ENCODE assay signal across 25 cellular contexts in genomic region chr21:31879251-31879650, GRCh38. TPM values are rescaled to one million over a fixed set of nuclear protein-coding genes. Genes with fewer than 3 reads are reported as not detected.
DNase-seq lines count a peak whose midpoint lies in the region; ATAC-seq and TF ChIP-seq lines count a peak whose summit lies in the region.
"Had no signal": no experiment of that assay in that cellular context is flagged by ENCODE, and none has a peak within 500 bp of the region (broad histone marks: within the 10 kb centered on the region; RNA-seq: fewer than 3 reads in every experiment).

No MANE protein-coding gene starts in this region.

- peaks cover 63% of the 10 kb centered on the region for H3K79me2 ChIP-seq in GM23338 (replicated peaks; ENCODE audit: insufficient read depth)

- H3K9me2 ChIP-seq in GM23338 (ENCODE audit: insufficient read depth): 0 out of 2 replicates have a peak, but pooled peaks cover 2% of the 10 kb centered on the region

- H3K27me3 Mint-ChIP-seq in GM23338 (ENCODE audit: insufficient read depth, low read depth, poor library complexity) (peaks cover 18% of the 10 kb centered on the region), nephron progenitor cell (ENCODE audit: low read depth, poor library complexity) (peaks cover 5% of the 10 kb centered on the region)
- H3K27me3 Mint-ChIP-seq: type B pancreatic cell had no signal

- H3F3A ChIP-seq in GM23338 (replicated peaks; ENCODE audit: low read depth): no peaks in the 10 kb centered on the region; the same call in 1 of the 2 replicates

- no peaks in the 10 kb centered on the region for H3K36me3 ChIP-seq in GM23338 (ENCODE audit: insufficient read depth)
- H3K36me3 ChIP-seq: HAP-1, sigmoid colon had no signal

- H3K9me3 Mint-ChIP-seq in GM23338 (peaks cover 4% of the 10 kb centered on the region; the same call in 1 of the 3 replicates), nephron progenitor cell (peaks cover 21% of the 10 kb centered on the region)
- H3K9me3 Mint-ChIP-seq: activated naive CD4-positive, alpha-beta T cell treated with anti-CD3 and anti-CD28 coated beads for 36 hours; type B pancreatic cell had no signal

- H3K27ac ChIP-seq in GM23338 (ENCODE audit: low read depth): no peak overlapping the region
- H3K27ac ChIP-seq in foreskin keratinocyte: no peak overlapping the region

- TF ChIP-seq CTCF in GM23338 (conservative IDR thresholded peaks at IDR 0.05; ENCODE audit: low read depth in 2 of 2) (no peak), foreskin keratinocyte (conservative IDR thresholded peaks at IDR 0.05) (no peak), nephron progenitor cell (IDR thresholded peaks at IDR 0.05) (no peak), GM13976 (IDR thresholded peaks at IDR 0.05; ENCODE audit: borderline replicate concordance, control extremely low read depth, extremely low read depth, insufficient read depth, missing control alignments) (no peak)

- H3K4me1 Mint-ChIP-seq in GM23338 (peaks cover 26% of the 10 kb centered on the region), nephron progenitor cell (peaks cover 69% of the 10 kb centered on the region)

- no peak for ATAC-seq in GM23338
- peak; percentile 79 for ATAC-seq in foreskin keratinocyte
- ATAC-seq in HG03196 (IDR thresholded peaks at IDR 0.05; ENCODE audit: unreplicated experiment): no peak
- ATAC-seq in GM21737 (IDR thresholded peaks at IDR 0.05; ENCODE audit: unreplicated experiment): no peak
- ATAC-seq: T-cell had no signal

- H3K4me3 Mint-ChIP-seq in GM23338 (no peak overlapping the region), nephron progenitor cell (peak overlapping the region; percentile 2)
- H3K4me3 Mint-ChIP-seq: activated naive CD4-positive, alpha-beta T cell treated with anti-CD3 and anti-CD28 coated beads for 36 hours; T-cell; type B pancreatic cell had no signal

- peaks cover 3% of the 10 kb centered on the region; the same call in 1 of the 2 replicates for H4K20me1 ChIP-seq in GM23338 (replicated peaks; ENCODE audit: insufficient read depth)

- peaks cover 19% of the 10 kb centered on the region; the same call in 1 of the 2 replicates for H3K27me3 ChIP-seq in GM23338 (ENCODE audit: insufficient read depth)
- H3K27me3 ChIP-seq in foreskin keratinocyte: peaks cover 63% of the 10 kb centered on the region

- no peak overlapping the region for H2AFZ ChIP-seq in GM23338

- H3K4me3 ChIP-seq in GM23338: no peak overlapping the region
- H3K4me3 ChIP-seq: HAP-1, sigmoid colon had no signal

- no peak for DNase-seq in GM23338 (ENCODE audit: low spot score)
- DNase-seq in NCI-H69 (lab: John Stamatoyannopoulos, UW): peak; percentile 53
- DNase-seq in foreskin keratinocyte: no peak
- no peak for DNase-seq in nephron progenitor cell
- no peak for DNase-seq in NCI-H146 (lab: John Stamatoyannopoulos, UW)
- no peak for DNase-seq in GM13976 (ENCODE audit: low spot score)
- DNase-seq: activated naive CD4-positive, alpha-beta T cell treated with anti-CD3 and anti-CD28 coated beads for 36 hours; activated T-cell treated with anti-CD3 and anti-CD28 coated beads, Interleukin-2, amount 50 U/mL, for 48 hours; amniotic stem cell; C1 segment of cervical spinal cord; central memory CD4-positive, alpha-beta T cell; hippocampal formation; KG1; NCI-H187 treated with DMSO at 0.1 percent for 48 hours; NCI-H748 treated with DMSO at 0.1 percent for 48 hours; OCI-M1; SIG-M5; sigmoid colon; T-cell had no signal

- H3K4me1 ChIP-seq in GM23338 (ENCODE audit: insufficient read depth) (peaks cover 36% of the 10 kb centered on the region), foreskin keratinocyte (no peaks in the 10 kb centered on the region)

- 0 out of 2 replicates have a peak overlapping the region, but pooled peaks have one; percentile 14 for H3K4me2 ChIP-seq in GM23338

- no peak overlapping the region for H3K27ac Mint-ChIP-seq in GM23338
- no peak overlapping the region for H3K27ac Mint-ChIP-seq in nephron progenitor cell
- H3K27ac Mint-ChIP-seq: activated naive CD4-positive, alpha-beta T cell treated with anti-CD3 and anti-CD28 coated beads for 36 hours; T-cell; type B pancreatic cell had no signal

- in situ Hi-C loops in GM13976 (cut with MboI; ENCODE audit: low sequenced_read_pairs, unreplicated experiment): no loop called here

- H3K36me3 Mint-ChIP-seq in GM23338 (ENCODE audit: low read depth) (peaks cover 11% of the 10 kb centered on the region), nephron progenitor cell (ENCODE audit: low read depth) (peaks cover 45% of the 10 kb centered on the region)
- H3K36me3 Mint-ChIP-seq: T-cell had no signal

TF ChIP-seq in GM23338, 12 proteins besides CTCF, POLR2A, EP300 and RAD21 (continues in another document):
- no peak for TF ChIP-seq EZH2phosphoT487 (IDR thresholded peaks at IDR 0.05; ENCODE audit: unreplicated experiment)
- no peak for TF ChIP-seq JUNB (IDR thresholded peaks at IDR 0.05; ENCODE audit: unreplicated experiment)
- TF ChIP-seq NANOG (IDR thresholded peaks at IDR 0.05; ENCODE audit: borderline replicate concordance): no peak
- TF ChIP-seq REST (IDR thresholded peaks at IDR 0.05; ENCODE audit: unreplicated experiment): no peak
- TF ChIP-seq ZNF114 (CRISPR knock-in tag; IDR thresholded peaks at IDR 0.05): no peak
- TF ChIP-seq EZH2 (IDR thresholded peaks at IDR 0.05; ENCODE audit: low read depth, unreplicated experiment): no peak
- TF ChIP-seq POLR2AphosphoS5 (IDR thresholded peaks at IDR 0.05; ENCODE audit: low read depth): no peak

RNA-seq across cellular contexts. Expression of gene HUNK, which starts 6.4 kb away (rescaled TPM):
- 5.1 and 14.8 TPM in 2 replicates for total RNA-seq in GM23338 (2014; rRNA removed; shearing (Covaris generic))
- 1.6 and 2.9 TPM in 2 replicates for polyA plus RNA-seq in GM23338 (2016; fragmentation: Nextera tagmentation; extraction: Ambion mirVana)
- total RNA-seq in foreskin keratinocyte: 0.17 and 0.42 TPM in 2 replicates
- 0.06 and 0.22 TPM in 2 replicates for polyA plus RNA-seq in foreskin keratinocyte
- total RNA-seq: HT-29, myocyte had no signal
